Comparison of ENCODE assay signal across 9 cellular contexts in genomic region chr19:18098891-18099622, GRCh38. TPM values are rescaled to one million over a fixed set of nuclear protein-coding genes. Genes with fewer than 3 reads are reported as not detected.
A peak's percentile ranks its signal among the peaks of the same experiment; 100 is the strongest.
DNase-seq lines count a peak whose midpoint lies in the region; ATAC-seq and TF ChIP-seq lines count a peak whose summit lies in the region.
"Had no signal": no experiment of that assay in that cellular context is flagged by ENCODE, and none has a peak within 500 bp of the region (broad histone marks: within the 10 kb centered on the region; RNA-seq: fewer than 3 reads in every experiment).

No MANE protein-coding gene starts in this region.

- no peaks in the 10 kb centered on the region for H3K36me3 Mint-ChIP-seq in endodermal cell (ENCODE audit: low read depth)

- TF ChIP-seq CTCF in SU-DHL-6 (IDR thresholded peaks at IDR 0.05; ENCODE audit: insufficient read depth, low read length, poor library complexity, severe bottlenecking) (no peak), endodermal cell (conservative IDR thresholded peaks at IDR 0.05) (no peak)

- WGBS in endodermal cell (ENCODE audit: insufficient coverage in 1 of 2, insufficient read length in 1 of 2), 2 experiments = 31 to 36% methylated on average over 6 to 34 of the region's 34 CpGs

- H3K9me2 ChIP-seq in SU-DHL-6 (replicated peaks; ENCODE audit: insufficient read depth, low read length) = no peaks in the 10 kb centered on the region

- peaks cover 54% of the 10 kb centered on the region for H3F3A ChIP-seq in SU-DHL-6 (ENCODE audit: insufficient read depth)

- H3K79me2 ChIP-seq in SU-DHL-6 (ENCODE audit: insufficient read depth, low read length) = peaks cover 34% of the 10 kb centered on the region

- no peak overlapping the region for H3K27ac Mint-ChIP-seq in endodermal cell

- H3K9me3 ChIP-seq in SU-DHL-6 (ENCODE audit: insufficient read depth, low read length) (no peaks in the 10 kb centered on the region), endodermal cell (ENCODE audit: control insufficient read depth, low read length) (no peaks in the 10 kb centered on the region)

- peaks cover 20% of the 10 kb centered on the region for H3K27me3 Mint-ChIP-seq in endodermal cell (ENCODE audit: insufficient read depth)

- DNase-seq in DMS 273 (lab: John Stamatoyannopoulos, UW; ENCODE audit: unreplicated experiment) = peak; percentile 54
- no peak for DNase-seq in DMS 273 treated with DMSO at 0.1 percent for 48 hours (lab: John Stamatoyannopoulos, UW)
- DNase-seq in endodermal cell = peak; percentile 73
- peak; percentile 39 for DNase-seq in stimulated activated naive CD4-positive, alpha-beta T cell treated with Interleukin-2 at 50 U/mL for 16 hours (lab: John Stamatoyannopoulos, UW)
- DNase-seq in GM03348 (ENCODE audit: low spot score) = no peak
- DNase-seq in DMS153 treated with DMSO at 0.1 percent for 48 hours (lab: John Stamatoyannopoulos, UW; ENCODE audit: unreplicated experiment) = no peak

- no peak overlapping the region for H2AFZ ChIP-seq in SU-DHL-6 (ENCODE audit: low read depth, low read length, severe bottlenecking)

- H3K4me3 Mint-ChIP-seq in endodermal cell = peak overlapping the region; percentile 53

- H3K9ac ChIP-seq in SU-DHL-6 (ENCODE audit: low read length) (peak overlapping the region; percentile 79), endodermal cell (ENCODE audit: extremely low read depth, low read length, poor library complexity, severe bottlenecking) (no peak overlapping the region)

- H3K4me1 ChIP-seq in endodermal cell (ENCODE audit: control insufficient read depth, insufficient read depth, low read length) = peaks cover 6% of the 10 kb centered on the region

- H3K4me1 Mint-ChIP-seq in endodermal cell = peaks cover 9% of the 10 kb centered on the region

- no peaks in the 10 kb centered on the region for H3K27me3 ChIP-seq in SU-DHL-6 (ENCODE audit: low read length)
- H3K27me3 ChIP-seq in endodermal cell (ENCODE audit: control insufficient read depth, insufficient read depth, low read length, poor library complexity, severe bottlenecking) = peaks cover 19% of the 10 kb centered on the region

- no peaks in the 10 kb centered on the region for H3K9me3 Mint-ChIP-seq in endodermal cell

- H3K36me3 ChIP-seq in SU-DHL-6 (ENCODE audit: low read length) (no peaks in the 10 kb centered on the region), endodermal cell (ENCODE audit: control insufficient read depth, insufficient read depth, low read length) (no peaks in the 10 kb centered on the region)

- no peaks in the 10 kb centered on the region for H4K20me1 ChIP-seq in SU-DHL-6 (ENCODE audit: low read depth, low read length)

- H3K4me2 ChIP-seq in SU-DHL-6 (ENCODE audit: low read depth, low read length, poor library complexity, severe bottlenecking) = peak overlapping the region; percentile 71

- ATAC-seq in HG02798 (IDR thresholded peaks at IDR 0.05; ENCODE audit: poor library complexity, unreplicated experiment) = peak; percentile 42

- H3K4me3 ChIP-seq in SU-DHL-6 (ENCODE audit: insufficient read depth, low read length, poor library complexity, severe bottlenecking) (peak overlapping the region; percentile 78), endodermal cell (ENCODE audit: low read length) (no peak overlapping the region)

- H3K27ac ChIP-seq in SU-DHL-6 (ENCODE audit: low read depth, low read length) (peak overlapping the region; percentile 93), endodermal cell (ENCODE audit: low read depth, low read length) (no peak overlapping the region)
- H3K27ac ChIP-seq: 22Rv1 had no signal

RNA-seq across cellular contexts. Expression of gene MAST3, which starts 1.5 kb away (rescaled TPM):
- total RNA-seq in endodermal cell = 10 to 100 TPM; 13.0 to 15.1 TPM
- polyA plus RNA-seq in endodermal cell (2013, experiment 1 of 2) = 9.3 TPM
- polyA plus RNA-seq in endodermal cell (2013, experiment 2 of 2) = 8.2 TPM

RNA-seq across cellular contexts. Expression of gene IL12RB1, which starts 12.3 kb away (rescaled TPM):
- not detected for total RNA-seq in endodermal cell
- not detected for polyA plus RNA-seq in endodermal cell (2013, experiment 1 of 2)
- not detected for polyA plus RNA-seq in endodermal cell (2013, experiment 2 of 2)

RNA-seq across cellular contexts. Expression of gene PIK3R2, which starts 53.9 kb away (rescaled TPM):
- 10 to 100 TPM; 52.9 to 58.8 TPM for total RNA-seq in endodermal cell
- 57.1 TPM for polyA plus RNA-seq in endodermal cell (2013, experiment 1 of 2)
- polyA plus RNA-seq in endodermal cell (2013, experiment 2 of 2) = 50.7 TPM

Comparison
In these comparisons a context has a peak if more than half of its experiments do, and no peak if none do; other contexts are left out.
1. DNase-seq: peak in DMS 273 (single experiment), endodermal cell (single experiment) and stimulated activated naive CD4-positive, alpha-beta T cell treated with Interleukin-2 at 50 U/mL for 16 hours (single experiment); none in DMS 273 treated with DMSO at 0.1 percent for 48 hours (single experiment), GM03348 (single experiment) and DMS153 treated with DMSO at 0.1 percent for 48 hours (single experiment).